Comparison of ENCODE assay signal across 9 cellular contexts in the genomic region with DNA sequence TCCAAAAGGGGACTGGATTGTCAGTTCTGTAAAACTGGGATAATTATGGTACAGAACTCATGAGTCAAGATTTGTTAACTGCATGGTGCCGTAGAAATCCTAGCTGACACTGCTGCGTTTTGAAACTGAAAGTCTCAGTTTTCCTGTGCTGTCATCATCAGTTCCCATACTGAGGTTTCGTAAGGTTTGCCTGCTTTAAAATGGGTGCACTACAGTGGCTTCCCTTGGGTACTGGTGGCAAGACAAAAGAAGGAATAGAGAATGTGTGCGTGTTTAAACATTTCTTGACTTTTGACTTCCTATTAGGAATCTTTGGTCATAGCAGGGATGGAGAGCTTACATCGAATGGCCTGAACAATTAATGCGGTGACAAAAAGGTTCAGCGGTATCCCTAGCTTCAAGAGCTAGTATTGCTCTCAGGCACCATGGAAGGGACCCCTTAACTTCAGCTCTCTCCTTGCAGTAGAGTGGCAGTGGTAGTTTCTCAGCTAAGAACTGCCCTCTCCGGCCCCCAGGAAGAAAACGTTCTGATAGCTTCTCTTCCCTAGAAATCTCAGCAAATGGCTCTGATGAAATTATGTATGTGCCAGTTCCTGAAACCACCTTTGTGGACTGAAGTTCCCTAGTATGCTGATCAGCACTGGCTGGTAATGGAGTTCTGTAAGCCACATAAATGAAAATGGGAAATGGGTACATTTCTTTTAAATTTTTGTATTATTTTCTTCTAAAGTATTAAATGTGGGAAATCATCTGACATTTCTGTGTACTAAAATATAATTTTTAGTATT. TPM values are rescaled to one million over a fixed set of nuclear protein-coding genes. Genes with fewer than 3 reads are reported as not detected.
A peak's percentile ranks its signal among the peaks of the same experiment; 100 is the strongest.
DNase-seq lines count a peak whose midpoint lies in the region; ATAC-seq, FAIRE-seq and TF ChIP-seq lines count a peak whose summit lies in the region.
"Had no signal": no experiment of that assay in that cellular context is flagged by ENCODE, and none has a peak within 500 bp of the region (broad histone marks: within the 10 kb centered on the region; RNA-seq: fewer than 3 reads in every experiment).

No MANE protein-coding gene starts in this region.

- H3K9me3 Mint-ChIP-seq in CD8-positive, alpha-beta T cell: no peaks in the 10 kb centered on the region

- H3K27me3 ChIP-seq in CD8-positive, alpha-beta T cell (ENCODE audit: insufficient read depth, low read length): no peaks in the 10 kb centered on the region
- H3K27me3 ChIP-seq in left ventricle myocardium inferior (ENCODE audit: low read depth): no peaks in the 10 kb centered on the region

- H3K9me3 ChIP-seq in CD8-positive, alpha-beta T cell (ENCODE audit: low read length): no peaks in the 10 kb centered on the region
- no peaks in the 10 kb centered on the region for H3K9me3 ChIP-seq in left ventricle myocardium inferior (replicated peaks)

- H3K4me3 Mint-ChIP-seq in CD8-positive, alpha-beta T cell: peak overlapping the region; percentile 70

- no peak overlapping the region for H3K4me3 ChIP-seq in CD8-positive, alpha-beta T cell (ENCODE audit: low read depth, low read length)
- peak overlapping the region; percentile 32 for H3K4me3 ChIP-seq in left ventricle myocardium inferior

- H3K4me1 Mint-ChIP-seq in CD8-positive, alpha-beta T cell (ENCODE audit: low read depth): peaks cover 21% of the 10 kb centered on the region

- H3K36me3 Mint-ChIP-seq in CD8-positive, alpha-beta T cell: peaks cover 3% of the 10 kb centered on the region

- peak overlapping the region; percentile 64 for H3K27ac Mint-ChIP-seq in CD8-positive, alpha-beta T cell

- FAIRE-seq in RCC 7860 (lab: Jason Lieb, UNC): no peak
- FAIRE-seq: H1 had no signal

- peak; percentile 51 for ATAC-seq in CD8-positive, alpha-beta T cell
- peak; percentile 96 for ATAC-seq in GM21447 (IDR thresholded peaks at IDR 0.05; ENCODE audit: unreplicated experiment)

- in situ Hi-C loops in KBM-7 (cut with MboI; ENCODE audit: low pct_unique_long_range_greater_than_20kb, low sequenced_read_pairs): no loop called here

- no peaks in the 10 kb centered on the region for H3K36me3 ChIP-seq in CD8-positive, alpha-beta T cell (ENCODE audit: insufficient read depth, low read length)
- H3K36me3 ChIP-seq in left ventricle myocardium inferior: no peaks in the 10 kb centered on the region

- no peaks in the 10 kb centered on the region for H3K4me1 ChIP-seq in CD8-positive, alpha-beta T cell (ENCODE audit: insufficient read depth, low read length)
- peaks cover 6% of the 10 kb centered on the region for H3K4me1 ChIP-seq in left ventricle myocardium inferior

- intact Hi-C loops in CD8-positive, alpha-beta T cell (cut with DNase I, micrococcal nuclease): no loop called here
- intact Hi-C loops in left ventricle myocardium inferior (cut with micrococcal nuclease): no loop called here

- TF ChIP-seq CTCF in CD8-positive, alpha-beta T cell (IDR thresholded peaks at IDR 0.05): no peak
- TF ChIP-seq CTCF in left ventricle myocardium inferior (IDR thresholded peaks at IDR 0.05; ENCODE audit: borderline replicate concordance): peak; percentile 24

- no peak for DNase-seq in CD8-positive, alpha-beta T cell
- peak; percentile 66 for DNase-seq in LHCN-M2 (ENCODE audit: low read depth)
- no peak for DNase-seq in left ventricle myocardium inferior
- DNase-seq in RCC 7860 (ENCODE audit: low spot score): no peak
- DNase-seq in KBM-7: no peak
- DNase-seq in inferior parietal cortex (ENCODE audit: extremely low spot score): no peak
- no peak for DNase-seq in stimulated activated CD4-positive, alpha-beta T cell treated with anti-CD3 and anti-CD28 coated beads, Interleukin-4, amount 100 ng/mL, for 1 hour

- CTCF ChIA-PET in CD8-positive, alpha-beta T cell (lab: Charles Lee): no interaction called here

- no peak overlapping the region for H3K27ac ChIP-seq in CD8-positive, alpha-beta T cell (ENCODE audit: low read depth, low read length)
- peak overlapping the region; percentile 18 for H3K27ac ChIP-seq in left ventricle myocardium inferior (replicated peaks)

- POLR2A ChIA-PET in CD8-positive, alpha-beta T cell (lab: Charles Lee): no interaction called here

- H3K27me3 Mint-ChIP-seq in CD8-positive, alpha-beta T cell (ENCODE audit: low read depth): no peaks in the 10 kb centered on the region

RNA-seq across cellular contexts. Expression of gene ANO6, which starts 28.9 kb away (rescaled TPM):
- 1 to 10 TPM; 7.4 to 7.5 TPM for total RNA-seq in CD8-positive, alpha-beta T cell
- total RNA-seq in LHCN-M2 (2014; rRNA removed) (49.4 and 50.0 TPM in 2 replicates), left ventricle myocardium inferior (46.2 TPM)
- polyA plus RNA-seq in LHCN-M2 (2012): 16.7 TPM
